In genomic region chr6:33700391-33701050, GRCh38 we compare ENCODE assay signal across 1 cellular context.
A peak's percentile ranks its signal among the peaks of the same experiment; 100 is the strongest.
TF ChIP-seq lines count a peak whose summit lies in the region.

No MANE protein-coding gene starts in this region.

TF ChIP-seq in K562, 482 proteins besides CTCF, POLR2A, EP300 and RAD21 (continues in another document):
- TF ChIP-seq ZBTB5 (IDR thresholded peaks at IDR 0.05) = no peak
- no peak for TF ChIP-seq MECOM (CRISPR knock-in tag; IDR thresholded peaks at IDR 0.05)
- no peak for TF ChIP-seq CHAMP1 (IDR thresholded peaks at IDR 0.05)
- no peak for TF ChIP-seq THRB (CRISPR knock-in tag; conservative IDR thresholded peaks at IDR 0.05)
- TF ChIP-seq ERF (CRISPR knock-in tag; IDR thresholded peaks at IDR 0.05) = no peak
- TF ChIP-seq MAFG (tag; conservative IDR thresholded peaks at IDR 0.05) = no peak
- no peak for TF ChIP-seq PYGO2 (tag; IDR thresholded peaks at IDR 0.05)
- TF ChIP-seq JUN (IDR thresholded peaks at IDR 0.05; ENCODE audit: borderline replicate concordance, low read depth, low read length) = no peak
- TF ChIP-seq JUN (CRISPR knock-in tag; IDR thresholded peaks at IDR 0.05; ENCODE audit: borderline replicate concordance) = no peak
- TF ChIP-seq ILF3 (IDR thresholded peaks at IDR 0.05; ENCODE audit: borderline replicate concordance) = no peak
- TF ChIP-seq WHSC1 (IDR thresholded peaks at IDR 0.05; ENCODE audit: low read length) = peak; percentile 73
- no peak for TF ChIP-seq HNRNPLL (IDR thresholded peaks at IDR 0.05; ENCODE audit: low read depth, low read length, poor library complexity, severe bottlenecking)
- TF ChIP-seq, protein P1, sequence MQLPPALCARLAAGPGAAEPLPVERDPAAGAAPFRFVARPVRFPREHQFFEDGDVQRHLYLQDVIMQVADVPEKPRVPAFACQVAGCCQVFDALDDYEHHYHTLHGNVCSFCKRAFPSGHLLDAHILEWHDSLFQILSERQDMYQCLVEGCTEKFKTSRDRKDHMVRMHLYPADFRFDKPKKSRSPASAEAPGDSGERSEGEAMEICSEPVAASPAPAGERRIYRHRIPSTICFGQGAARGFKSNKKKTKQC (CRISPR knock-in tag; IDR thresholded peaks at IDR 0.05) = 0 out of 2 replicates have a peak, but pooled peaks have one; percentile 53
- no peak for TF ChIP-seq SAFB2 (IDR thresholded peaks at IDR 0.05; ENCODE audit: borderline replicate concordance, low read depth, low read length, severe bottlenecking)
- TF ChIP-seq CC2D1A (IDR thresholded peaks at IDR 0.05) = peak; percentile 63; the same call in 1 of the 2 replicates
- no peak for TF ChIP-seq RBM22 (IDR thresholded peaks at IDR 0.05; ENCODE audit: low read depth, low read length, poor library complexity, severe bottlenecking)
- TF ChIP-seq ZBTB33 (CRISPR knock-in tag; IDR thresholded peaks at IDR 0.05) = no peak
- peak; percentile 58; the same call in 1 of the 2 replicates for TF ChIP-seq CTBP1 (IDR thresholded peaks at IDR 0.05; ENCODE audit: borderline replicate concordance)
- TF ChIP-seq NR1H2 (CRISPR knock-in tag; IDR thresholded peaks at IDR 0.05) = no peak
- no peak for TF ChIP-seq E2F3 (CRISPR knock-in tag; IDR thresholded peaks at IDR 0.05)
- TF ChIP-seq NCOA4 (IDR thresholded peaks at IDR 0.05; ENCODE audit: partially characterized antibody) = no peak
- TF ChIP-seq NRF1 (conservative IDR thresholded peaks at IDR 0.05 in 1 of 2, IDR thresholded peaks at IDR 0.05 in 1 of 2) = no peak
- no peak for TF ChIP-seq NONO (IDR thresholded peaks at IDR 0.05; ENCODE audit: low read depth in 2 of 2, low read length in 1 of 2)
- no peak for TF ChIP-seq MTA2 (IDR thresholded peaks at IDR 0.05; ENCODE audit: low read depth)
- TF ChIP-seq NFE2 (IDR thresholded peaks at IDR 0.05; ENCODE audit: low read depth) = no peak
- TF ChIP-seq RAD51 (IDR thresholded peaks at IDR 0.05; ENCODE audit: borderline replicate concordance, low read depth) = no peak
- no peak for TF ChIP-seq ZBTB7A (IDR thresholded peaks at IDR 0.05; ENCODE audit: borderline replicate concordance, control insufficient read depth, low read depth, low read length)
- TF ChIP-seq ZHX1 (conservative IDR thresholded peaks at IDR 0.05; ENCODE audit: low read length) = no peak
- TF ChIP-seq HNRNPH1 (optimal IDR thresholded peaks at IDR 0.05; ENCODE audit: low read depth, low read length) = no peak
- TF ChIP-seq, protein P2, sequence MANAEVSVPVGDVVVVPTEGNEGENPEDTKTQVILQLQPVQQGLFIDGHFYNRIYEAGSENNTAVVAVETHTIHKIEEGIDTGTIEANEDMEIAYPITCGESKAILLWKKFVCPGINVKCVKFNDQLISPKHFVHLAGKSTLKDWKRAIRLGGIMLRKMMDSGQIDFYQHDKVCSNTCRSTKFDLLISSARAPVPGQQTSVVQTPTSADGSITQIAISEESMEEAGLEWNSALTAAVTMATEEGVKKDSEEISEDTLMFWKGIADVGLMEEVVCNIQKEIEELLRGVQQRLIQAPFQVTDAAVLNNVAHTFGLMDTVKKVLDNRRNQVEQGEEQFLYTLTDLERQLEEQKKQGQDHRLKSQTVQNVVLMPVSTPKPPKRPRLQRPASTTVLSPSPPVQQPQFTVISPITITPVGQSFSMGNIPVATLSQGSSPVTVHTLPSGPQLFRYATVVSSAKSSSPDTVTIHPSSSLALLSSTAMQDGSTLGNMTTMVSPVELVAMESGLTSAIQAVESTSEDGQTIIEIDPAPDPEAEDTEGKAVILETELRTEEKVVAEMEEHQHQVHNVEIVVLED (CRISPR knock-in tag; IDR thresholded peaks at IDR 0.05) = no peak
- TF ChIP-seq ADNP (tag; IDR thresholded peaks at IDR 0.05) = no peak
- peak; percentile 36; the same call in 1 of the 2 replicates for TF ChIP-seq ESRRA (IDR thresholded peaks at IDR 0.05; ENCODE audit: borderline replicate concordance, low read depth)
- TF ChIP-seq SMAD4 (CRISPR knock-in tag; conservative IDR thresholded peaks at IDR 0.05) = 0 out of 2 replicates have a peak, but pooled peaks have one; percentile 31
- TF ChIP-seq HDGF (IDR thresholded peaks at IDR 0.05) = peak; percentile 86
- TF ChIP-seq, protein P3, sequence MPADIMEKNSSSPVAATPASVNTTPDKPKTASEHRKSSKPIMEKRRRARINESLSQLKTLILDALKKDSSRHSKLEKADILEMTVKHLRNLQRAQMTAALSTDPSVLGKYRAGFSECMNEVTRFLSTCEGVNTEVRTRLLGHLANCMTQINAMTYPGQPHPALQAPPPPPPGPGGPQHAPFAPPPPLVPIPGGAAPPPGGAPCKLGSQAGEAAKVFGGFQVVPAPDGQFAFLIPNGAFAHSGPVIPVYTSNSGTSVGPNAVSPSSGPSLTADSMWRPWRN (IDR thresholded peaks at IDR 0.05; ENCODE audit: low read depth) = no peak
- TF ChIP-seq NR3C1 (CRISPR knock-in tag; IDR thresholded peaks at IDR 0.05) = no peak
- no peak for TF ChIP-seq ZNF444 (CRISPR knock-in tag; IDR thresholded peaks at IDR 0.05)
- TF ChIP-seq, protein P4, sequence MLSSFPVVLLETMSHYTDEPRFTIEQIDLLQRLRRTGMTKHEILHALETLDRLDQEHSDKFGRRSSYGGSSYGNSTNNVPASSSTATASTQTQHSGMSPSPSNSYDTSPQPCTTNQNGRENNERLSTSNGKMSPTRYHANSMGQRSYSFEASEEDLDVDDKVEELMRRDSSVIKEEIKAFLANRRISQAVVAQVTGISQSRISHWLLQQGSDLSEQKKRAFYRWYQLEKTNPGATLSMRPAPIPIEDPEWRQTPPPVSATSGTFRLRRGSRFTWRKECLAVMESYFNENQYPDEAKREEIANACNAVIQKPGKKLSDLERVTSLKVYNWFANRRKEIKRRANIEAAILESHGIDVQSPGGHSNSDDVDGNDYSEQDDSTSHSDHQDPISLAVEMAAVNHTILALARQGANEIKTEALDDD (IDR thresholded peaks at IDR 0.05) = no peak
- TF ChIP-seq PHF8 (IDR thresholded peaks at IDR 0.05; ENCODE audit: borderline replicate concordance, low read length) = no peak
- no peak for TF ChIP-seq HNRNPK (IDR thresholded peaks at IDR 0.05; ENCODE audit: low read depth, low read length, poor library complexity, severe bottlenecking)
- TF ChIP-seq JUND (IDR thresholded peaks at IDR 0.05; ENCODE audit: borderline replicate concordance, low read depth, low read length) = 0 out of 2 replicates have a peak, but pooled peaks have one; percentile 12
- TF ChIP-seq JUND (tag; IDR thresholded peaks at IDR 0.05; ENCODE audit: borderline replicate concordance, low read depth, low read length) = no peak
- 0 out of 2 replicates have a peak, but pooled peaks have one; percentile 26 for TF ChIP-seq SP1 (CRISPR knock-in tag; IDR thresholded peaks at IDR 0.05)
- no peak for TF ChIP-seq SRSF3 (IDR thresholded peaks at IDR 0.05; ENCODE audit: insufficient read depth, low read length)
- TF ChIP-seq CXXC5 (CRISPR knock-in tag; IDR thresholded peaks at IDR 0.05) = 0 out of 2 replicates have a peak, but pooled peaks have one; percentile 25
- TF ChIP-seq TFAP4 (CRISPR knock-in tag; IDR thresholded peaks at IDR 0.05; ENCODE audit: borderline replicate concordance) = no peak
- TF ChIP-seq, protein P5, sequence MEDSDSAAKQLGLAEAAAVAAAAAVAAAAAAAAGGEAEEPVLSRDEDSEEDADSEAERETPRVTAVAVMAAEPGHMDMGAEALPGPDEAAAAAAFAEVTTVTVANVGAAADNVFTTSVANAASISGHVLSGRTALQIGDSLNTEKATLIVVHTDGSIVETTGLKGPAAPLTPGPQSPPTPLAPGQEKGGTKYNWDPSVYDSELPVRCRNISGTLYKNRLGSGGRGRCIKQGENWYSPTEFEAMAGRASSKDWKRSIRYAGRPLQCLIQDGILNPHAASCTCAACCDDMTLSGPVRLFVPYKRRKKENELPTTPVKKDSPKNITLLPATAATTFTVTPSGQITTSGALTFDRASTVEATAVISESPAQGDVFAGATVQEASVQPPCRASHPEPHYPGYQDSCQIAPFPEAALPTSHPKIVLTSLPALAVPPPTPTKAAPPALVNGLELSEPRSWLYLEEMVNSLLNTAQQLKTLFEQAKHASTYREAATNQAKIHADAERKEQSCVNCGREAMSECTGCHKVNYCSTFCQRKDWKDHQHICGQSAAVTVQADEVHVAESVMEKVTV (CRISPR knock-in tag; IDR thresholded peaks at IDR 0.05) = peak; percentile 35; the same call in 1 of the 2 replicates
- TF ChIP-seq XRCC5 (IDR thresholded peaks at IDR 0.05; ENCODE audit: low read depth, low read length) = 0 out of 2 replicates have a peak, but pooled peaks have one; percentile 41
- TF ChIP-seq NR4A1 (CRISPR knock-in tag; IDR thresholded peaks at IDR 0.05) = no peak
- no peak for TF ChIP-seq NR4A1 (tag; IDR thresholded peaks at IDR 0.05)
